2 cellular contexts compared by ENCODE assay signal in the genomic region with DNA sequence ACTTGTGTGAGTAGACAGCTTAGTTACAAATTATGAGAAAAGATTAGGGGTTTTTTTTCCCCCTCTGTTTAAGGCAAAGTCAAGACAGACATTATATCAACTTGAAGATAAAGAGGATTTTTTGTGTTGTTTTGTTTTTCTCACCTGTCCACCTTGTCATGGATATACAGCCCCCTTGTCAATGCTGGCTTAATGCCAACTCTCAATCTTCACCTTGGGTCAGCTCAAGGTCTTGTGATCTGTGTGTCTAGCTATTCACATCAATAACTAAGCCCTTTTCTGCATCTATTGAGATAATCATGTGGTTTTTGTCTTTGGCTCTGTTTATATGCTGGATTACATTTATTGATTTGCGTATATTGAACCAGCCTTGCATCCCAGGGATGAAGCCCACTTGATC.
A peak's percentile ranks its signal among the peaks of the same experiment; 100 is the strongest.
TF ChIP-seq lines count a peak whose summit lies in the region.
"Not testable (repeated sequence)": the region's sequence is repeated elsewhere in the genome, so short reads cannot be mapped to it uniquely, and the experiment has no call there.

No MANE protein-coding gene starts in this region.

TF ChIP-seq in K562, 482 proteins besides CTCF, POLR2A, EP300 and RAD21:
- peak; percentile 86 for TF ChIP-seq NFIC (IDR thresholded peaks at IDR 0.05)

TF ChIP-seq in HepG2, 621 proteins besides CTCF, POLR2A, EP300 and RAD21:
- TF ChIP-seq LCORL (IDR thresholded peaks at IDR 0.05): peak; percentile 61
- TF ChIP-seq LCORL (CRISPR knock-in tag; IDR thresholded peaks at IDR 0.05): not testable (repeated sequence)
